ENCODE assay signal across 12 cellular contexts in genomic region chr2:241771286-241772062, GRCh38. TPM values are rescaled to one million over a fixed set of nuclear protein-coding genes. Genes with fewer than 3 reads are reported as not detected.
A peak's percentile ranks its signal among the peaks of the same experiment; 100 is the strongest.
DNase-seq lines count a peak whose midpoint lies in the region; ATAC-seq and TF ChIP-seq lines count a peak whose summit lies in the region.
"Had no signal": no experiment of that assay in that cellular context is flagged by ENCODE, and none has a peak within 500 bp of the region (broad histone marks: within the 10 kb centered on the region; RNA-seq: fewer than 3 reads in every experiment).

No MANE protein-coding gene starts in this region.

- peaks cover 6 to 8% (median 7%) of the 10 kb centered on the region in 3 donors for H3K4me1 Mint-ChIP-seq in IgD-negative memory B cell
- peaks cover 26% of the 10 kb centered on the region for H3K4me1 Mint-ChIP-seq in mesothelial cell of epicardium

- H3K4me2 ChIP-seq in BLaER1 = peak overlapping the region; percentile 92

- peak overlapping the region; percentile 58 for H3K9ac ChIP-seq in BLaER1

- no peaks in the 10 kb centered on the region for H4K20me1 ChIP-seq in BLaER1

- DNase-seq in choroid plexus epithelial cell (ENCODE audit: low read depth) (peak; percentile 52), mesothelial cell of epicardium (ENCODE audit: low spot score in 2 of 2, unreplicated experiment in 2 of 2) (no peak), SKM-1 treated with dmso at 0.1 percent for 144 hours (lab: John Stamatoyannopoulos, UW; ENCODE audit: unreplicated experiment) (no peak), NAMALWA (ENCODE audit: low spot score) (no peak), dedifferentiated amniotic fluid mesenchymal stem cell (ENCODE audit: extremely low spot score) (no peak)
- DNase-seq: PC-3 had no signal

- ATAC-seq in GM18520 (IDR thresholded peaks at IDR 0.05; ENCODE audit: unreplicated experiment) = no peak
- ATAC-seq: PC-3 had no signal

- H3K4me3 ChIP-seq in BLaER1 (0 out of 2 replicates have a peak overlapping the region, but pooled peaks have one; percentile 22), choroid plexus epithelial cell (ENCODE audit: low read depth, low read length) (no peak overlapping the region)
- H3K4me3 ChIP-seq: tibial nerve had no signal

- no peaks in the 10 kb centered on the region for H3K27me3 ChIP-seq in BLaER1

- peaks cover 4% of the 10 kb centered on the region; the same call in 1 of the 2 replicates for H3K36me3 ChIP-seq in BLaER1
- H3K36me3 ChIP-seq: breast epithelium had no signal

- H3K27me3 Mint-ChIP-seq in IgD-negative memory B cell (no peaks in the 10 kb centered on the region), mesothelial cell of epicardium (ENCODE audit: low read depth) (no peaks in the 10 kb centered on the region)

- H3K9me3 ChIP-seq in BLaER1 = no peaks in the 10 kb centered on the region
- H3K9me3 ChIP-seq: breast epithelium, tibial nerve had no signal

- H3K27ac Mint-ChIP-seq in IgD-negative memory B cell = peak overlapping the region; percentile 18 to 92 (median 73)
- H3K27ac Mint-ChIP-seq in mesothelial cell of epicardium = peak overlapping the region; percentile 93

- H3K9me3 Mint-ChIP-seq in IgD-negative memory B cell (no peaks in the 10 kb centered on the region), mesothelial cell of epicardium (no peaks in the 10 kb centered on the region)

- TF ChIP-seq CTCF in choroid plexus epithelial cell (conservative IDR thresholded peaks at IDR 0.05; ENCODE audit: low read depth, low read length) (no peak), mesothelial cell of epicardium (IDR thresholded peaks at IDR 0.05; ENCODE audit: unreplicated experiment) (no peak)

- H3K27ac ChIP-seq in BLaER1 = peak overlapping the region; percentile 82
- H3K27ac ChIP-seq: breast epithelium had no signal

- H3K4me1 ChIP-seq in BLaER1 = peaks cover 67% of the 10 kb centered on the region
- H3K4me1 ChIP-seq: breast epithelium had no signal

- no peaks in the 10 kb centered on the region for H3K36me3 Mint-ChIP-seq in IgD-negative memory B cell
- H3K36me3 Mint-ChIP-seq in mesothelial cell of epicardium = no peaks in the 10 kb centered on the region

- H3K4me3 Mint-ChIP-seq in IgD-negative memory B cell (peak overlapping the region; percentile 21 to 94 (median 65)), mesothelial cell of epicardium (no peak overlapping the region)

RNA-seq across cellular contexts. Expression of gene GAL3ST2, which starts 5.1 kb away (rescaled TPM):
- not detected for polyA plus RNA-seq in IgD-negative memory B cell
- 0.86 to 1.1 TPM (median 1.1 TPM) in 3 replicates for total RNA-seq in mesothelial cell of epicardium
- total RNA-seq: PC-3 had no signal
- polyA plus RNA-seq: neural cell had no signal

RNA-seq across cellular contexts. Expression of gene D2HGDH, which starts 37.0 kb away (rescaled TPM):
- polyA plus RNA-seq in IgD-negative memory B cell = 7.7 TPM
- total RNA-seq in mesothelial cell of epicardium = 55.5 to 60.3 TPM (median 56.6 TPM) in 3 replicates

RNA-seq across cellular contexts. Expression of gene NEU4, which starts 37.5 kb away (rescaled TPM):
- polyA plus RNA-seq in IgD-negative memory B cell = not detected
- total RNA-seq in mesothelial cell of epicardium = 0.87 to 1.8 TPM (median 1.7 TPM) in 3 replicates
- total RNA-seq: PC-3 had no signal
- polyA plus RNA-seq: neural cell had no signal
